ENCODE assay signal across 9 cellular contexts in the genomic region with DNA sequence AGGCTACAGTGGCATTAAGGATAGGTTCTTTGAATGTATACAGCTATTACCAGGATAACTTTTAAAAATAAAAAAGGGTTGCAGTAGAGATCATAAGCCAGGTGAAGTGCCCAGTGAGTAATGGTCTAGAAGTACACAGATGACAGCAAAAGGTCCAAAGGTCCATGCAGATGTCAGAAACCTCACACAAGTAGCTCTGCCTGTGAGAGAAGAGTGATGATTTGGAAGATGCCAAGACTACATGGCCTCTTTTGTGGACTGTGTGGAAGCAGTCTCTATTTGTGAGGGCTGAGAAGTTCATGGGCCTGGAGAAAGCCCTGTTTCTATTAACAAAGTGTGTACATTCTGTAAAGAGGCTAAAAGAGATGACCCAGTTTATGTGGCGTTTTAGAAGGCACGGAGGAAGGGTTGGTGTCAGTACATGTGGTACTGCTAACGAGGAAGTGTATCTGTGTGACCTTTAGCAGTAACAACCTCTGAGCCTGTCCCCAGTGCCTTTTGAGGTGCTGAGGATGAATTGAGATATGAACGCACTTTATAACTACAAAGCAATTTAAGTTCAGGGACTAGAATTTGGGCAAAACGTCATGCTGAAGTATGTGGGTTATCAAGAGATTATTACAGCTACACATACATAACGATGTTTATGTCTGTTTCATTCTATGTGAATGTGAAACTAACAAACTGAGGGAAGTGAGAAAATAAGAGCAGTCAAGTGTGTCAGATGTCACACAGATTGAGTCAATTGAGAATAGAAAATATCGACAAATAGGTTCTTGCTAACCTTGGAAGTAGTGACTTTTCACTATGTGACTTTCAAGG. TPM values are rescaled to one million over a fixed set of nuclear protein-coding genes. Genes with fewer than 3 reads are reported as not detected.
DNase-seq lines count a peak whose midpoint lies in the region; ATAC-seq and TF ChIP-seq lines count a peak whose summit lies in the region.
"Had no signal": no experiment of that assay in that cellular context is flagged by ENCODE, and none has a peak within 500 bp of the region (broad histone marks: within the 10 kb centered on the region; RNA-seq: fewer than 3 reads in every experiment).

No MANE protein-coding gene starts in this region.

- intact Hi-C loops in spleen (cut with DNase I; ENCODE audit: low total_unique reads) = no loop called here

- peak overlapping the region; percentile 63 for H3K27ac Mint-ChIP-seq in activated CD4-positive, alpha-beta T cell treated with anti-CD3 and anti-CD28 coated beads, Interleukin-2, amount 10 ng/mL, durations not matched to agents 7 days and 5 days
- H3K27ac Mint-ChIP-seq in T-cell = peak overlapping the region; percentile 22 to 72

- DNase-seq in activated CD4-positive, alpha-beta T cell treated with anti-CD3 and anti-CD28 coated beads, Interleukin-2, amount 10 ng/mL, durations not matched to agents 7 days and 5 days = no peak
- DNase-seq in activated CD4-positive, alpha-beta T cell treated with anti-CD3 and anti-CD28 coated beads for 4 hours = no peak
- DNase-seq in T-cell (peak in 1 of 34 experiments; percentile 10), spleen (no peak), NCI-H510A treated with DMSO at 0.1 percent for 48 hours (lab: John Stamatoyannopoulos, UW) (no peak), NCI-H128 (lab: John Stamatoyannopoulos, UW; ENCODE audit: unreplicated experiment) (no peak), NCI-H187 (lab: John Stamatoyannopoulos, UW) (no peak)
- DNase-seq: PC-3 had no signal

- H3K27me3 ChIP-seq in spleen (replicated peaks in 1 of 7) = no peaks in the 10 kb centered on the region

- no peak for TF ChIP-seq POLR2A in spleen (IDR thresholded peaks at IDR 0.05)

- H3K4me1 Mint-ChIP-seq in activated CD4-positive, alpha-beta T cell treated with anti-CD3 and anti-CD28 coated beads, Interleukin-2, amount 10 ng/mL, durations not matched to agents 7 days and 5 days = peaks cover 22% of the 10 kb centered on the region
- peaks cover 18 to 27% (median 27%) of the 10 kb centered on the region in 3 donors for H3K4me1 Mint-ChIP-seq in T-cell

- POLR2A ChIA-PET in activated CD4-positive, alpha-beta T cell treated with anti-CD3 and anti-CD28 coated beads, Interleukin-2, amount 10 ng/mL, durations not matched to agents 7 days and 5 days (lab: Charles Lee) = no interaction called here
- POLR2A ChIA-PET in T-cell (lab: Charles Lee) = interaction anchor here (1.1 to 1.3 kb wide), 2 partner anchors 8 kb away, joined by 7 to 12 read pairs; a partner anchor contains a TSS

- H3K36me3 Mint-ChIP-seq in activated CD4-positive, alpha-beta T cell treated with anti-CD3 and anti-CD28 coated beads, Interleukin-2, amount 10 ng/mL, durations not matched to agents 7 days and 5 days (ENCODE audit: low read depth) = peaks cover 35% of the 10 kb centered on the region
- peaks cover 23% of the 10 kb centered on the region for H3K36me3 Mint-ChIP-seq in T-cell

- no peak overlapping the region for H3K4me3 Mint-ChIP-seq in activated CD4-positive, alpha-beta T cell treated with anti-CD3 and anti-CD28 coated beads, Interleukin-2, amount 10 ng/mL, durations not matched to agents 7 days and 5 days
- peak overlapping the region in 1 of 3 donors; percentile 13 for H3K4me3 Mint-ChIP-seq in T-cell

- 36 to 54% (median 42%) methylated on average over 7 of the region's 7 CpGs for WGBS in spleen, 5 donors

- CTCF ChIA-PET in activated CD4-positive, alpha-beta T cell treated with anti-CD3 and anti-CD28 coated beads, Interleukin-2, amount 10 ng/mL, durations not matched to agents 7 days and 5 days (lab: Charles Lee) = interaction anchor here (1.0 kb wide), 1 partner anchor 18 kb away, joined by 6 read pairs; no protein-coding TSS in a partner anchor
- CTCF ChIA-PET in T-cell (lab: Charles Lee) = interaction anchor here (0.6 to 1.2 kb wide), 4 partner anchors 18 to 31 kb away, joined by 3 to 5 read pairs (median 3); no protein-coding TSS in a partner anchor

- no peaks in the 10 kb centered on the region for H3K9me3 Mint-ChIP-seq in activated CD4-positive, alpha-beta T cell treated with anti-CD3 and anti-CD28 coated beads, Interleukin-2, amount 10 ng/mL, durations not matched to agents 7 days and 5 days
- H3K9me3 Mint-ChIP-seq in T-cell = no peaks in the 10 kb centered on the region

- H3K27me3 Mint-ChIP-seq in activated CD4-positive, alpha-beta T cell treated with anti-CD3 and anti-CD28 coated beads, Interleukin-2, amount 10 ng/mL, durations not matched to agents 7 days and 5 days = no peaks in the 10 kb centered on the region
- no peaks in the 10 kb centered on the region for H3K27me3 Mint-ChIP-seq in T-cell

- peak overlapping the region; percentile 53 to 90 (median 80) for H3K27ac ChIP-seq in spleen

- H3K36me3 ChIP-seq in spleen = peaks cover 0 to 37% (median 25%) of the 10 kb centered on the region in 6 donors

- peaks cover 0 to 38% (median 18%) of the 10 kb centered on the region in 6 donors for H3K4me1 ChIP-seq in spleen

- peak overlapping the region in 1 of 8 donors; percentile 50 for H3K4me3 ChIP-seq in spleen

- TF ChIP-seq CTCF in spleen (IDR thresholded peaks at IDR 0.05 in 8 of 11, conservative IDR thresholded peaks at IDR 0.05 in 3 of 11) = no peak

- no peaks in the 10 kb centered on the region for H3K9me3 ChIP-seq in spleen

- ATAC-seq in HG02678 (IDR thresholded peaks at IDR 0.05; ENCODE audit: unreplicated experiment) (peak; percentile 85), T-cell (replicated peaks in 1 of 4) (peak in 3 of 4 experiments; percentile 24 to 40 (median 40))

RNA-seq across cellular contexts. Expression of a gene that starts 7.6 kb away (rescaled TPM):
- 100 to 1,000 TPM in 1 of 2 experiments, 10 to 100 TPM in 1; 96.1 to 108 TPM for total RNA-seq in activated CD4-positive, alpha-beta T cell treated with anti-CD3 and anti-CD28 coated beads, Interleukin-2, amount 10 ng/mL, durations not matched to agents 7 days and 5 days
- 100 to 1,000 TPM in 2 of 5 donors, 10 to 100 TPM in 3; 45.0 to 136 (median 47.3) TPM for total RNA-seq in T-cell
- 10 to 100 TPM; 18.6 to 83.6 (median 52.0) TPM for total RNA-seq in spleen
- 10 to 100 TPM; 29.0 to 56.0 (median 50.0) TPM for polyA plus RNA-seq in spleen
